ENCODE assay signal across 14 cellular contexts in genomic region chr5:97874491-97874890, GRCh38.
"Had no signal": no experiment of that assay in that cellular context is flagged by ENCODE, and none has a peak within 500 bp of the region (broad histone marks: within the 10 kb centered on the region; RNA-seq: fewer than 3 reads in every experiment).

No MANE protein-coding gene starts in this region.

- H2AFZ ChIP-seq: hepatocyte had no signal

- H3K9me3 ChIP-seq: ascending aorta, pancreas, tibial artery had no signal

- H3K9me3 Mint-ChIP-seq: activated T-helper 1 cell treated with anti-CD3 and anti-CD28 coated beads, Interleukin-12 subunit alpha, Interleukin-12 subunit beta, Interleukin-2, Interleukin-4 antibody, amounts not matched to agents 30 ng/mL and 10 ng/mL and 1 ng/mL, durations not matched to agents 14 hours and 24 hours and 36 hours had no signal

- H3K27ac ChIP-seq: ascending aorta, epithelial cell of prostate, hepatocyte, left ventricle myocardium inferior, pancreas, tibial artery had no signal

- H3K36me3 Mint-ChIP-seq: naive thymus-derived CD4-positive, alpha-beta T cell; stimulated activated effector memory CD8-positive, alpha-beta T cell treated with anti-CD3 and anti-CD28 coated beads, Interleukin-12 subunit alpha, Interleukin-12 subunit beta, amount 100 ng/mL, for 72 hours had no signal

- H3K79me2 ChIP-seq: hepatocyte had no signal

- ATAC-seq: naive thymus-derived CD4-positive, alpha-beta T cell; pancreas; sciatic nerve; stimulated activated effector memory CD8-positive, alpha-beta T cell treated with anti-CD3 and anti-CD28 coated beads, Interleukin-12 subunit alpha, Interleukin-12 subunit beta, amount 100 ng/mL, for 72 hours had no signal

- H3K4me3 ChIP-seq: ascending aorta, hepatocyte, left ventricle myocardium inferior, pancreas, tibial artery had no signal

- H3K27me3 Mint-ChIP-seq: naive thymus-derived CD4-positive, alpha-beta T cell had no signal

- H3K36me3 ChIP-seq: ascending aorta, left ventricle myocardium inferior, pancreas, tibial artery had no signal

- H3K4me3 Mint-ChIP-seq: activated T-helper 1 cell treated with anti-CD3 and anti-CD28 coated beads, Interleukin-12 subunit alpha, Interleukin-12 subunit beta, Interleukin-2, Interleukin-4 antibody, amounts not matched to agents 30 ng/mL and 10 ng/mL and 1 ng/mL, durations not matched to agents 14 hours and 24 hours and 36 hours; naive thymus-derived CD4-positive, alpha-beta T cell; stimulated activated effector memory CD8-positive, alpha-beta T cell treated with anti-CD3 and anti-CD28 coated beads, Interleukin-12 subunit alpha, Interleukin-12 subunit beta, amount 100 ng/mL, for 72 hours had no signal

- H3K27ac Mint-ChIP-seq: activated T-helper 1 cell treated with anti-CD3 and anti-CD28 coated beads, Interleukin-12 subunit alpha, Interleukin-12 subunit beta, Interleukin-2, Interleukin-4 antibody, amounts not matched to agents 30 ng/mL and 10 ng/mL and 1 ng/mL, durations not matched to agents 14 hours and 24 hours and 36 hours; naive thymus-derived CD4-positive, alpha-beta T cell; stimulated activated effector memory CD8-positive, alpha-beta T cell treated with anti-CD3 and anti-CD28 coated beads, Interleukin-12 subunit alpha, Interleukin-12 subunit beta, amount 100 ng/mL, for 72 hours had no signal

- H3K4me2 ChIP-seq: hepatocyte had no signal

- DNase-seq: activated CD4-positive, CD25-positive, alpha-beta regulatory T cell treated with anti-CD3 and anti-CD28 coated beads, Interleukin-2, amount 50 U/mL, for 72 hours; activated naive CD4-positive, alpha-beta T cell treated with Interleukin-2 at 50 U/mL for 16 hours; left ventricle myocardium inferior; naive thymus-derived CD4-positive, alpha-beta T cell; pancreas; stimulated activated CD4-positive, alpha-beta T cell treated with anti-CD3 and anti-CD28 coated beads, Interleukin-12 subunit alpha, Interleukin-12 subunit beta, amount 100 ng/mL, for 4 hours; T1000; tibial artery had no signal

- H3K4me1 Mint-ChIP-seq: naive thymus-derived CD4-positive, alpha-beta T cell; stimulated activated effector memory CD8-positive, alpha-beta T cell treated with anti-CD3 and anti-CD28 coated beads, Interleukin-12 subunit alpha, Interleukin-12 subunit beta, amount 100 ng/mL, for 72 hours had no signal

- H3K27me3 ChIP-seq: ascending aorta, hepatocyte, pancreas, tibial artery had no signal

- H3K4me1 ChIP-seq: ascending aorta, left ventricle myocardium inferior, pancreas, tibial artery had no signal
